1 cellular context compared by ENCODE assay signal in genomic region chr9:131835132-131835910, GRCh38.
TF ChIP-seq lines count a peak whose summit lies in the region.

No MANE protein-coding gene starts in this region.

TF ChIP-seq in IMR-90, 13 proteins besides CTCF, POLR2A, EP300 and RAD21 (continued from another document):
- no peak for TF ChIP-seq SMC3 (IDR thresholded peaks at IDR 0.05; ENCODE audit: low read depth, low read length)
- TF ChIP-seq MXI1 (IDR thresholded peaks at IDR 0.05; ENCODE audit: borderline replicate concordance, low read depth, low read length), result no peak
- no peak for TF ChIP-seq CHD1 (IDR thresholded peaks at IDR 0.05; ENCODE audit: low read depth, low read length)
- TF ChIP-seq FOS (IDR thresholded peaks at IDR 0.05; ENCODE audit: low read depth, low read length), result no peak
- no peak for TF ChIP-seq USF2 (IDR thresholded peaks at IDR 0.05; ENCODE audit: low read depth, low read length)
- TF ChIP-seq MAZ (IDR thresholded peaks at IDR 0.05; ENCODE audit: borderline replicate concordance, low read depth, low read length), result no peak
- TF ChIP-seq BHLHE40 (IDR thresholded peaks at IDR 0.05; ENCODE audit: low read depth, low read length), result no peak
- TF ChIP-seq NFE2L2 (IDR thresholded peaks at IDR 0.05; ENCODE audit: low read depth, low read length), result no peak
- no peak for TF ChIP-seq RCOR1 (IDR thresholded peaks at IDR 0.05; ENCODE audit: insufficient replicate concordance, low read length)
- TF ChIP-seq RFX5 (IDR thresholded peaks at IDR 0.05; ENCODE audit: low read depth, low read length), result no peak
- TF ChIP-seq MAFK (IDR thresholded peaks at IDR 0.05; ENCODE audit: low read depth, low read length), result no peak
